Comparison of ENCODE assay signal across 13 cellular contexts in the genomic region with DNA sequence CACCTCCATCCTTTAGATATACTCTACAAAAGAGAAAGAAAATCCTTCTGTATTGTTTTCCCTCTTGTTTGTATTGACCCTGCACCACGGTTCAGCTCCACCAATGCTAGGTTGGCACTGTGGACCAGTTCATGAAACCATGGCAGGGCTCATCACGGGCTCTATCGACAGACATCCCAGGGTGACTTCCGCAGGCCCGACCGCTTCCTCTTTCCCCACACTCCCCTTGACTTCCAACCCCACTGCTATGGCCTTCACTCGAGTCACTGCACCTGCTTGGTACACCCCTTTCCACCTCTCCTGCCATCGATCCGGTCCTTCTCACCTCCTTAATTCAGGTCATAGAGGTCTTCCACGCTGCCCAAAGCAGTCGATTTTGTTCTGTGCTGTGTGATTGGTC. TPM values are rescaled to one million over a fixed set of nuclear protein-coding genes. Genes with fewer than 3 reads are reported as not detected.
DNase-seq lines count a peak whose midpoint lies in the region; ATAC-seq and TF ChIP-seq lines count a peak whose summit lies in the region.
"Had no signal": no experiment of that assay in that cellular context is flagged by ENCODE, and none has a peak within 500 bp of the region (broad histone marks: within the 10 kb centered on the region; RNA-seq: fewer than 3 reads in every experiment).

No MANE protein-coding gene starts in this region.

- no peak overlapping the region for H3K27ac ChIP-seq in CD8-positive, alpha-beta T cell (ENCODE audit: low read depth, low read length)

- no peaks in the 10 kb centered on the region for H3K27me3 Mint-ChIP-seq in CD8-positive, alpha-beta T cell (ENCODE audit: low read depth)
- H3K27me3 Mint-ChIP-seq in activated T-helper 2 cell treated with anti-CD3 and anti-CD28 coated beads, Interferon-gamma antibody, Interleukin-2, Interleukin-4, amounts not matched to agents 10 μg/mL and 5 μg/mL and 100 μg/mL, durations not matched to agents 14 hours and 24 hours and 36 hours (ENCODE audit: low read depth) = no peaks in the 10 kb centered on the region
- H3K27me3 Mint-ChIP-seq in natural killer cell (ENCODE audit: low read depth in 2 of 2) = no peaks in the 10 kb centered on the region

- no peak overlapping the region for H3K4me3 ChIP-seq in CD8-positive, alpha-beta T cell (ENCODE audit: low read depth, low read length)
- no peak overlapping the region for H3K4me3 ChIP-seq in H7 (ENCODE audit: insufficient read depth, low read depth, low read length)
- H3K4me3 ChIP-seq: SJCRH30 had no signal

- ATAC-seq in CD8-positive, alpha-beta T cell = no peak
- ATAC-seq in natural killer cell (no peak), HG03378 (IDR thresholded peaks at IDR 0.05; ENCODE audit: unreplicated experiment) (no peak), HG03045 (IDR thresholded peaks at IDR 0.05; ENCODE audit: unreplicated experiment) (no peak)

- peak overlapping the region; percentile 89 for H3K27ac Mint-ChIP-seq in CD8-positive, alpha-beta T cell
- H3K27ac Mint-ChIP-seq in activated T-helper 2 cell treated with anti-CD3 and anti-CD28 coated beads, Interferon-gamma antibody, Interleukin-2, Interleukin-4, amounts not matched to agents 10 μg/mL and 5 μg/mL and 100 μg/mL, durations not matched to agents 14 hours and 24 hours and 36 hours = peak overlapping the region; percentile 81
- peak overlapping the region; percentile 89 to 99 for H3K27ac Mint-ChIP-seq in natural killer cell

- intact Hi-C loops in CD8-positive, alpha-beta T cell (cut with DNase I, micrococcal nuclease) = no loop called here
- intact Hi-C loops in activated T-helper 2 cell treated with anti-CD3 and anti-CD28 coated beads, Interferon-gamma antibody, Interleukin-2, Interleukin-4, amounts not matched to agents 10 μg/mL and 5 μg/mL and 100 μg/mL, durations not matched to agents 14 hours and 24 hours and 36 hours (cut with micrococcal nuclease) = no loop called here
- intact Hi-C loops in natural killer cell (cut with micrococcal nuclease) = no loop called here

- H3K36me3 Mint-ChIP-seq in CD8-positive, alpha-beta T cell = peaks cover 52% of the 10 kb centered on the region
- peaks cover 65% of the 10 kb centered on the region for H3K36me3 Mint-ChIP-seq in activated T-helper 2 cell treated with anti-CD3 and anti-CD28 coated beads, Interferon-gamma antibody, Interleukin-2, Interleukin-4, amounts not matched to agents 10 μg/mL and 5 μg/mL and 100 μg/mL, durations not matched to agents 14 hours and 24 hours and 36 hours (ENCODE audit: low read depth)
- peaks cover under 1% of the 10 kb centered on the region for H3K36me3 Mint-ChIP-seq in natural killer cell

- no peak overlapping the region for H3K4me3 Mint-ChIP-seq in CD8-positive, alpha-beta T cell
- H3K4me3 Mint-ChIP-seq in activated T-helper 2 cell treated with anti-CD3 and anti-CD28 coated beads, Interferon-gamma antibody, Interleukin-2, Interleukin-4, amounts not matched to agents 10 μg/mL and 5 μg/mL and 100 μg/mL, durations not matched to agents 14 hours and 24 hours and 36 hours (ENCODE audit: low read depth) = no peak overlapping the region
- peak overlapping the region; percentile 58 for H3K4me3 Mint-ChIP-seq in natural killer cell
- H3K4me3 Mint-ChIP-seq: endodermal cell had no signal

- in situ Hi-C loops in ACHN (cut with HindIII; ENCODE audit: low pct_ligation_motif_present, low pct_unique_long_range_greater_than_20kb, low sequenced_read_pairs) = no loop called here

- POLR2A ChIA-PET in CD8-positive, alpha-beta T cell (lab: Charles Lee) = no interaction called here

- H3K9me3 Mint-ChIP-seq in CD8-positive, alpha-beta T cell = no peaks in the 10 kb centered on the region
- no peaks in the 10 kb centered on the region for H3K9me3 Mint-ChIP-seq in activated T-helper 2 cell treated with anti-CD3 and anti-CD28 coated beads, Interferon-gamma antibody, Interleukin-2, Interleukin-4, amounts not matched to agents 10 μg/mL and 5 μg/mL and 100 μg/mL, durations not matched to agents 14 hours and 24 hours and 36 hours
- H3K9me3 Mint-ChIP-seq in natural killer cell = no peaks in the 10 kb centered on the region
- H3K9me3 Mint-ChIP-seq: endodermal cell had no signal

- peaks cover 20% of the 10 kb centered on the region for H3K4me1 ChIP-seq in CD8-positive, alpha-beta T cell (ENCODE audit: insufficient read depth, low read length)

- no peak for DNase-seq in CD8-positive, alpha-beta T cell
- DNase-seq in MV-4-11 (lab: John Stamatoyannopoulos, UW) (peak; percentile 73), natural killer cell (no peak), ACHN (no peak), H7 (no peak)
- DNase-seq in activated T-helper 2 cell treated with anti-CD3 and anti-CD28 coated beads, Interferon-gamma antibody, Interleukin-2, Interleukin-4, amounts not matched to agents 10 μg/mL and 5 μg/mL and 100 μg/mL, durations not matched to agents 14 hours and 24 hours and 36 hours (ENCODE audit: low spot score) = no peak
- DNase-seq: BE2C; endodermal cell; NCI-H2029; SJCRH30; stimulated activated CD4-positive, alpha-beta T cell treated with anti-CD3 and anti-CD28 coated beads, Interleukin-2, amount 100 ng/mL, for 48 hours had no signal

- no peaks in the 10 kb centered on the region for H3K36me3 ChIP-seq in CD8-positive, alpha-beta T cell (ENCODE audit: insufficient read depth, low read length)
- peaks cover 44% of the 10 kb centered on the region for H3K36me3 ChIP-seq in H7 (replicated peaks; ENCODE audit: control insufficient read depth, insufficient read depth, low read length)

- TF ChIP-seq CTCF in CD8-positive, alpha-beta T cell (IDR thresholded peaks at IDR 0.05) = no peak
- TF ChIP-seq CTCF in natural killer cell (IDR thresholded peaks at IDR 0.05) = no peak

- CTCF ChIA-PET in CD8-positive, alpha-beta T cell (lab: Charles Lee) = interaction anchor here (3.4 kb wide), 1 partner anchor 13 kb away, joined by 24 read pairs; no protein-coding TSS in a partner anchor

- no peaks in the 10 kb centered on the region for H3K27me3 ChIP-seq in CD8-positive, alpha-beta T cell (ENCODE audit: insufficient read depth, low read length)
- H3K27me3 ChIP-seq in H7 (ENCODE audit: control insufficient read depth, insufficient read depth, low read length) = no peaks in the 10 kb centered on the region
- H3K27me3 ChIP-seq: BE2C, SJCRH30 had no signal

- H3K9me3 ChIP-seq in CD8-positive, alpha-beta T cell (ENCODE audit: low read length) = no peaks in the 10 kb centered on the region
- H3K9me3 ChIP-seq: BE2C, SJCRH30 had no signal

- peaks cover 40% of the 10 kb centered on the region for H3K4me1 Mint-ChIP-seq in CD8-positive, alpha-beta T cell (ENCODE audit: low read depth)
- H3K4me1 Mint-ChIP-seq in activated T-helper 2 cell treated with anti-CD3 and anti-CD28 coated beads, Interferon-gamma antibody, Interleukin-2, Interleukin-4, amounts not matched to agents 10 μg/mL and 5 μg/mL and 100 μg/mL, durations not matched to agents 14 hours and 24 hours and 36 hours (ENCODE audit: low read depth) = peaks cover 29% of the 10 kb centered on the region
- peaks cover 51% of the 10 kb centered on the region in 2 donors for H3K4me1 Mint-ChIP-seq in natural killer cell

RNA-seq across cellular contexts. Expression of a gene that starts 21.2 kb away (rescaled TPM):
- 1 to 10 TPM; 3.7 TPM for total RNA-seq in CD8-positive, alpha-beta T cell
- total RNA-seq in activated T-helper 2 cell treated with anti-CD3 and anti-CD28 coated beads, Interferon-gamma antibody, Interleukin-2, Interleukin-4, amounts not matched to agents 10 μg/mL and 5 μg/mL and 100 μg/mL, durations not matched to agents 14 hours and 24 hours and 36 hours = 2.3 and 2.5 TPM in 2 replicates
- total RNA-seq in natural killer cell = 10 to 100 TPM; 11.1 to 16.3 (median 12.0) TPM
- 0.62 and 1.1 TPM in 2 replicates for total RNA-seq in H7 (2014; rRNA removed; shearing (Covaris generic))

RNA-seq across cellular contexts. Expression of a gene that starts 56.0 kb away (rescaled TPM):
- 10 to 100 TPM; 14.4 to 15.6 TPM for total RNA-seq in CD8-positive, alpha-beta T cell
- 291 and 309 TPM in 2 replicates for total RNA-seq in activated T-helper 2 cell treated with anti-CD3 and anti-CD28 coated beads, Interferon-gamma antibody, Interleukin-2, Interleukin-4, amounts not matched to agents 10 μg/mL and 5 μg/mL and 100 μg/mL, durations not matched to agents 14 hours and 24 hours and 36 hours
- 10 to 100 TPM; 27.6 to 34.6 (median 28.0) TPM for total RNA-seq in natural killer cell
- total RNA-seq in H7 (2014; rRNA removed; shearing (Covaris generic)) = 55.8 and 58.6 TPM in 2 replicates

RNA-seq across cellular contexts. Expression of a gene that starts 59.5 kb away (rescaled TPM):
- 10 to 100 TPM; 42.3 to 43.8 TPM for total RNA-seq in CD8-positive, alpha-beta T cell
- 24.7 and 24.9 TPM in 2 replicates for total RNA-seq in activated T-helper 2 cell treated with anti-CD3 and anti-CD28 coated beads, Interferon-gamma antibody, Interleukin-2, Interleukin-4, amounts not matched to agents 10 μg/mL and 5 μg/mL and 100 μg/mL, durations not matched to agents 14 hours and 24 hours and 36 hours
- total RNA-seq in natural killer cell = 10 to 100 TPM; 29.7 to 36.7 (median 31.1) TPM
- total RNA-seq in H7 (2014; rRNA removed; shearing (Covaris generic)) = 3.9 and 7.2 TPM in 2 replicates
